Comparison of ENCODE assay signal across 18 cellular contexts in the genomic region with DNA sequence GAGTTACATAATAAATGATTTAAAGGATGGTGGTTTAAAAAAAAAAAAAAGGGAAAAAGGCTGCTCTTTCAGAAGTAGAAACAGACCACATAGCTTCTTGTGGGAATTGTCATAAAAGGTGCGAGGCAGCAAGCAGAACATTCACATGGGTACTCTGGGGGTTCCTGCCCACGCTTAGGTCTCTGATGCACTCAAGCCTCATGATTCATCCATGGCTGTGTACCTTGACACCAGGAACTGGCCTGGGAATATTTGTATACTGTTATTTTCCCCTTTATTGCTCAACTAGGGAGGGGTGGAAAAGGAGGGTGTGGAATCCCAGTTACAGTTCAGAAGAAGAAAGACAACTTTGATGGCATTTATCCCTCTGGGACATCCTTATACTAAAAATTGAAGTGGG. TPM values are rescaled to one million over a fixed set of nuclear protein-coding genes. Genes with fewer than 3 reads are reported as not detected.
DNase-seq lines count a peak whose midpoint lies in the region; ATAC-seq and TF ChIP-seq lines count a peak whose summit lies in the region.
"Had no signal": no experiment of that assay in that cellular context is flagged by ENCODE, and none has a peak within 500 bp of the region (broad histone marks: within the 10 kb centered on the region; RNA-seq: fewer than 3 reads in every experiment).

No MANE protein-coding gene starts in this region.

- H3K27me3 Mint-ChIP-seq in nephron (ENCODE audit: low read depth) = no peaks in the 10 kb centered on the region
- peaks cover 11% of the 10 kb centered on the region for H3K27me3 Mint-ChIP-seq in activated naive CD4-positive, alpha-beta T cell treated with anti-CD3 and anti-CD28 coated beads for 36 hours (ENCODE audit: low read depth)
- H3K27me3 Mint-ChIP-seq in naive thymus-derived CD4-positive, alpha-beta T cell = peaks cover 0 to 9% (median 3%) of the 10 kb centered on the region in 5 donors

- POLR2A ChIA-PET in naive thymus-derived CD4-positive, alpha-beta T cell (lab: Charles Lee) = no interaction called here

- TF ChIP-seq CTCF in fibroblast of mammary gland (conservative IDR thresholded peaks at IDR 0.05; ENCODE audit: control insufficient read depth, insufficient read depth, low read depth, low read length) (no peak), nephron (IDR thresholded peaks at IDR 0.05; ENCODE audit: unreplicated experiment in 3 of 3) (no peak)

- H3K4me3 ChIP-seq in fibroblast of mammary gland (ENCODE audit: control insufficient read depth, low read depth, low read length) = no peak overlapping the region
- H3K4me3 ChIP-seq in naive thymus-derived CD4-positive, alpha-beta T cell (ENCODE audit: low read length) = no peak overlapping the region
- H3K4me3 ChIP-seq: HAP-1, heart left ventricle, Peyer's patch, sigmoid colon had no signal

- peak overlapping the region; percentile 30 to 74 (median 54) for H3K27ac Mint-ChIP-seq in nephron
- no peak overlapping the region for H3K27ac Mint-ChIP-seq in activated naive CD4-positive, alpha-beta T cell treated with anti-CD3 and anti-CD28 coated beads for 36 hours
- no peak overlapping the region for H3K27ac Mint-ChIP-seq in naive thymus-derived CD4-positive, alpha-beta T cell
- H3K27ac Mint-ChIP-seq: stimulated activated naive CD8-positive, alpha-beta T cell treated with anti-CD3 and anti-CD28 coated beads, Interleukin-15, Interleukin-2, amounts not matched to agents 100 ng/mL and 50 ng/mL, for 24 hours had no signal

- intact Hi-C loops in activated naive CD4-positive, alpha-beta T cell treated with anti-CD3 and anti-CD28 coated beads for 36 hours (cut with micrococcal nuclease) = no loop called here
- intact Hi-C loops in naive thymus-derived CD4-positive, alpha-beta T cell (cut with micrococcal nuclease) = loop anchor here in 1 of 2 donors (5.0 kb wide), 1 partner anchor 99 kb away; no protein-coding TSS in a partner anchor

- no peaks in the 10 kb centered on the region for H3K36me3 ChIP-seq in naive thymus-derived CD4-positive, alpha-beta T cell (ENCODE audit: control insufficient read depth in 2 of 3, insufficient read depth in 3 of 3, low read length in 3 of 3)
- H3K36me3 ChIP-seq: Peyer's patch, sigmoid colon, WERI-Rb-1 had no signal

- CTCF ChIA-PET in activated naive CD4-positive, alpha-beta T cell treated with anti-CD3 and anti-CD28 coated beads for 36 hours (lab: Charles Lee) = no interaction called here
- CTCF ChIA-PET in naive thymus-derived CD4-positive, alpha-beta T cell (lab: Charles Lee) = no interaction called here

- H3K27me3 ChIP-seq in naive thymus-derived CD4-positive, alpha-beta T cell (ENCODE audit: control insufficient read depth in 2 of 2, insufficient read depth in 2 of 2, low read length in 2 of 2) = no peaks in the 10 kb centered on the region
- H3K27me3 ChIP-seq: heart left ventricle, Peyer's patch, sigmoid colon had no signal

- H3K27ac ChIP-seq in naive thymus-derived CD4-positive, alpha-beta T cell (ENCODE audit: low read depth, low read length) = no peak overlapping the region
- H3K27ac ChIP-seq: heart left ventricle, sigmoid colon, WERI-Rb-1 had no signal

- H3K36me3 Mint-ChIP-seq in nephron (ENCODE audit: low read depth) = peaks cover 45% of the 10 kb centered on the region
- H3K36me3 Mint-ChIP-seq in activated naive CD4-positive, alpha-beta T cell treated with anti-CD3 and anti-CD28 coated beads for 36 hours (ENCODE audit: low read depth) = no peaks in the 10 kb centered on the region
- H3K36me3 Mint-ChIP-seq in naive thymus-derived CD4-positive, alpha-beta T cell = peaks cover 0 to 3% (median 0%) of the 10 kb centered on the region in 5 donors

- DNase-seq in EH (ENCODE audit: low read depth) = peak; percentile 4
- peak; percentile 30 for DNase-seq in RKO (ENCODE audit: low spot score)
- peak; percentile 84 for DNase-seq in fibroblast of mammary gland (ENCODE audit: low read depth)
- no peak for DNase-seq in stimulated activated naive CD8-positive, alpha-beta T cell treated with anti-CD3 and anti-CD28 coated beads, Interleukin-15, Interleukin-2, amounts not matched to agents 100 U/mL and 50 U/mL, for 24 hours
- no peak for DNase-seq in MV-4-11 (lab: John Stamatoyannopoulos, UW)
- DNase-seq in activated naive CD4-positive, alpha-beta T cell treated with anti-CD3 and anti-CD28 coated beads for 36 hours = no peak
- no peak for DNase-seq in naive thymus-derived CD4-positive, alpha-beta T cell
- DNase-seq: heart left ventricle, left ventricle myocardium superior, NCI-H187 treated with DMSO at 0.1 percent for 48 hours, NCI-H748 treated with DMSO at 0.1 percent for 48 hours, sigmoid colon, WERI-Rb-1 had no signal

- peaks cover 23% of the 10 kb centered on the region for H3K4me1 Mint-ChIP-seq in nephron
- H3K4me1 Mint-ChIP-seq in activated naive CD4-positive, alpha-beta T cell treated with anti-CD3 and anti-CD28 coated beads for 36 hours (ENCODE audit: low read depth) = peaks cover 6% of the 10 kb centered on the region
- H3K4me1 Mint-ChIP-seq in naive thymus-derived CD4-positive, alpha-beta T cell = peaks cover 3 to 18% (median 17%) of the 10 kb centered on the region in 7 donors

- H3K9me3 Mint-ChIP-seq in nephron = no peaks in the 10 kb centered on the region
- H3K9me3 Mint-ChIP-seq in activated naive CD4-positive, alpha-beta T cell treated with anti-CD3 and anti-CD28 coated beads for 36 hours = no peaks in the 10 kb centered on the region
- H3K9me3 Mint-ChIP-seq in naive thymus-derived CD4-positive, alpha-beta T cell = peaks cover 0 to 4% (median 0%) of the 10 kb centered on the region in 11 donors

- ATAC-seq in stimulated activated naive CD8-positive, alpha-beta T cell treated with anti-CD3 and anti-CD28 coated beads, Interleukin-15, Interleukin-2, amounts not matched to agents 100 U/mL and 50 U/mL, for 24 hours = no peak
- no peak for ATAC-seq in naive thymus-derived CD4-positive, alpha-beta T cell
- ATAC-seq: heart left ventricle, left ventricle myocardium superior had no signal

- peaks cover 0 to 3% of the 10 kb centered on the region in 2 donors for H3K4me1 ChIP-seq in naive thymus-derived CD4-positive, alpha-beta T cell (ENCODE audit: control insufficient read depth in 2 of 2, insufficient read depth in 2 of 2, low read length in 2 of 2)

- no peaks in the 10 kb centered on the region for H3K9me3 ChIP-seq in naive thymus-derived CD4-positive, alpha-beta T cell (ENCODE audit: control insufficient read depth in 2 of 3, low read length in 3 of 3)
- H3K9me3 ChIP-seq: HAP-1, Peyer's patch, sigmoid colon had no signal

- H3K4me3 Mint-ChIP-seq in nephron = peak overlapping the region in 2 of 3 experiments; percentile 20 to 22
- no peak overlapping the region for H3K4me3 Mint-ChIP-seq in activated naive CD4-positive, alpha-beta T cell treated with anti-CD3 and anti-CD28 coated beads for 36 hours
- no peak overlapping the region for H3K4me3 Mint-ChIP-seq in naive thymus-derived CD4-positive, alpha-beta T cell
- H3K4me3 Mint-ChIP-seq: stimulated activated naive CD8-positive, alpha-beta T cell treated with anti-CD3 and anti-CD28 coated beads, Interleukin-15, Interleukin-2, amounts not matched to agents 100 ng/mL and 50 ng/mL, for 24 hours had no signal

RNA-seq across cellular contexts. Expression of a gene that starts 4.0 kb away (rescaled TPM):
- total RNA-seq in activated naive CD4-positive, alpha-beta T cell treated with anti-CD3 and anti-CD28 coated beads for 36 hours = 1 to 10 TPM; 3.8 to 3.9 TPM
- 10 to 100 TPM in 2 of 5 experiments, 1 to 10 TPM in 3; 2.9 to 11.3 (median 8.3) TPM for total RNA-seq in naive thymus-derived CD4-positive, alpha-beta T cell
- polyA plus RNA-seq in naive thymus-derived CD4-positive, alpha-beta T cell = 1 to 10 TPM; 1.6 to 4.0 TPM

RNA-seq across cellular contexts. Expression of a gene that starts 34.7 kb away (rescaled TPM):
- not detected for total RNA-seq in activated naive CD4-positive, alpha-beta T cell treated with anti-CD3 and anti-CD28 coated beads for 36 hours
- not detected for total RNA-seq in naive thymus-derived CD4-positive, alpha-beta T cell
- under 1 TPM in 1 of 2 donors, not detected in 1; 0.65 TPM for polyA plus RNA-seq in naive thymus-derived CD4-positive, alpha-beta T cell
- total RNA-seq: activated CD8-positive, alpha-beta memory T cell treated with anti-CD3 and anti-CD28 coated beads for 36 hours had no signal

RNA-seq across cellular contexts. Expression of a gene that starts 54.9 kb away (rescaled TPM):
- total RNA-seq in activated naive CD4-positive, alpha-beta T cell treated with anti-CD3 and anti-CD28 coated beads for 36 hours = not detected
- total RNA-seq in naive thymus-derived CD4-positive, alpha-beta T cell = not detected
- not detected for polyA plus RNA-seq in naive thymus-derived CD4-positive, alpha-beta T cell
- total RNA-seq: activated CD8-positive, alpha-beta memory T cell treated with anti-CD3 and anti-CD28 coated beads for 36 hours; sigmoid colon had no signal

Comparison
In these comparisons a context has a peak if more than half of its experiments do, and no peak if none do; other contexts are left out.
1. DNase-seq: peak in EH (single experiment), RKO (single experiment) and fibroblast of mammary gland (single experiment); none in stimulated activated naive CD8-positive, alpha-beta T cell treated with anti-CD3 and anti-CD28 coated beads, Interleukin-15, Interleukin-2, amounts not matched to agents 100 U/mL and 50 U/mL, for 24 hours (single experiment), MV-4-11 (single experiment), activated naive CD4-positive, alpha-beta T cell treated with anti-CD3 and anti-CD28 coated beads for 36 hours (single experiment) and naive thymus-derived CD4-positive, alpha-beta T cell (0 of 9).
2. H3K27ac Mint-ChIP-seq: peak in nephron (3 of 3); none in activated naive CD4-positive, alpha-beta T cell treated with anti-CD3 and anti-CD28 coated beads for 36 hours (single experiment) and naive thymus-derived CD4-positive, alpha-beta T cell (0 of 9).
3. H3K4me3 Mint-ChIP-seq: peak in nephron (2 of 3); none in activated naive CD4-positive, alpha-beta T cell treated with anti-CD3 and anti-CD28 coated beads for 36 hours (single experiment) and naive thymus-derived CD4-positive, alpha-beta T cell (0 of 10).